21 cellular contexts compared by ENCODE assay signal in the genomic region with DNA sequence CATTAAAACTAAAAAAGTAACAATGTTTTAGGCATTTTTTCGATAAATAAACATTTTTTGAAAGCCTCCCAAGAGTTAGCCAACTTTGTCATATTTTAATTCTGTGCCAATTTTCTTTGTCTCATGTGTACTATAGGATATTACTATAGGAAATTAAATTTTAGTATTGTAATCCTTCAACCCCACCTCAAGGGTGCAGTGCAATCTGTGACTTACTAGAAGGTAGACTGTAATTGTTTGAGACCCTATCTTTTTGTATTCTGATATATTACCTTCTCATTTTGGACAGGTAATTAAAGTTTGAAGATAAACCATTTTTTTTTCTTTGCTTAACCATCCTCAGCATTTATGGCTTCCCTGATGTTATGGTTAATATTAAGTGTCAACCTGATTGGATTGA.
"Had no signal": no experiment of that assay in that cellular context is flagged by ENCODE, and none has a peak within 500 bp of the region (broad histone marks: within the 10 kb centered on the region; RNA-seq: fewer than 3 reads in every experiment).

No MANE protein-coding gene starts in this region.

- H3K27me3 Mint-ChIP-seq: activated naive CD8-positive, alpha-beta T cell; activated T-cell treated with anti-CD3 and anti-CD28 coated beads, Interleukin-2, amount 50 U/mL, for 24 hours had no signal

- H3K36me3 Mint-ChIP-seq: activated naive CD8-positive, alpha-beta T cell had no signal

- H3K4me3 Mint-ChIP-seq: activated CD8-positive, alpha-beta T cell treated with anti-CD3 and anti-CD28 coated beads, Interleukin-2, amount 10 ng/mL, durations not matched to agents 7 days and 5 days; activated naive CD4-positive, alpha-beta T cell treated with anti-CD3 and anti-CD28 coated beads for 36 hours; activated naive CD8-positive, alpha-beta T cell; activated T-cell treated with anti-CD3 and anti-CD28 coated beads, Interleukin-2, amount 50 U/mL, for 24 hours; T-helper 1 cell treated with Interleukin-12 subunit alpha and Interleukin-12 subunit beta and Interleukin-4 antibody, amounts not matched to agents 30 μg/mL and 1 μg/mL, for 36 hours had no signal

- H3K27ac Mint-ChIP-seq: activated CD8-positive, alpha-beta T cell treated with anti-CD3 and anti-CD28 coated beads, Interleukin-2, amount 10 ng/mL, durations not matched to agents 7 days and 5 days; activated naive CD4-positive, alpha-beta T cell treated with anti-CD3 and anti-CD28 coated beads for 36 hours; activated naive CD8-positive, alpha-beta T cell; activated T-cell treated with anti-CD3 and anti-CD28 coated beads, Interleukin-2, amount 50 U/mL, for 24 hours; T-helper 1 cell treated with Interleukin-12 subunit alpha and Interleukin-12 subunit beta and Interleukin-4 antibody, amounts not matched to agents 30 μg/mL and 1 μg/mL, for 36 hours had no signal

- DNase-seq: activated CD4-positive, alpha-beta T cell treated with anti-CD3 and anti-CD28 coated beads for 48 hours; activated CD4-positive, alpha-beta T cell treated with anti-CD3 and anti-CD28 coated beads, Interleukin-2, amount 50 U/mL, for 4 hours; activated CD4-positive, CD25-positive, alpha-beta regulatory T cell treated with anti-CD3 and anti-CD28 coated beads, Interleukin-2, amount 50 U/mL, for 72 hours; activated CD8-positive, alpha-beta memory T cell treated with anti-CD3 and anti-CD28 coated beads, Interleukin-2, amount 50 U/mL, for 48 hours; activated CD8-positive, alpha-beta T cell treated with anti-CD3 and anti-CD28 coated beads, Interleukin-2, amount 10 ng/mL, durations not matched to agents 7 days and 5 days; activated gamma-delta T cell; activated naive CD4-positive, alpha-beta T cell treated with anti-CD3 and anti-CD28 coated beads for 36 hours; activated T-cell treated with anti-CD3 and anti-CD28 coated beads, Interleukin-2, amount 50 U/mL, for 24 hours; brain microvascular endothelial cell; MG63; MV-4-11; NCI-H1105; NCI-H1436; NCI-H1694 treated with DMSO at 0.1 percent for 48 hours; NCI-H2029 treated with DMSO at 0.1 percent for 48 hours; NCI-H446; NCI-H524; NCI-H82; SHP77 had no signal
